8 cellular contexts compared by ENCODE assay signal in genomic region chr14:89276424-89276975, GRCh38.
DNase-seq lines count a peak whose midpoint lies in the region; ATAC-seq lines count a peak whose summit lies in the region.

No MANE protein-coding gene starts in this region.

- H3K36me3 Mint-ChIP-seq in memory B cell: peaks cover 27% of the 10 kb centered on the region

- no peaks in the 10 kb centered on the region for H3K27me3 Mint-ChIP-seq in memory B cell

- peak overlapping the region; percentile 81 for H3K27ac Mint-ChIP-seq in memory B cell

- peak; percentile 58 for DNase-seq in activated T-cell treated with anti-CD3 and anti-CD28 coated beads for 24 hours (ENCODE audit: low read depth)
- no peak for DNase-seq in activated T-cell treated with anti-CD3 and anti-CD28 coated beads, Interleukin-2, amount 50 U/mL, for 1 hour
- peak; percentile 88 for DNase-seq in activated CD4-positive, alpha-beta T cell treated with anti-CD3 and anti-CD28 coated beads for 48 hours
- peak in 1 of 2 donors; percentile 6 for DNase-seq in memory B cell (ENCODE audit: low spot score in 2 of 2)
- no peak for DNase-seq in GM03348 (ENCODE audit: low spot score)
- no peak for DNase-seq in NCI-H526 treated with DMSO at 0.1 percent for 48 hours (lab: John Stamatoyannopoulos, UW)
- DNase-seq in AG08396 (ENCODE audit: low spot score): no peak

- ATAC-seq in HG03066 (IDR thresholded peaks at IDR 0.05; ENCODE audit: low read depth, unreplicated experiment): peak; percentile 95
- ATAC-seq in memory B cell (ENCODE audit: low read depth): peak; percentile 89

- no peak overlapping the region for H3K4me3 Mint-ChIP-seq in memory B cell

- H3K9me3 Mint-ChIP-seq in memory B cell: no peaks in the 10 kb centered on the region

- H3K4me1 Mint-ChIP-seq in memory B cell: peaks cover 29% of the 10 kb centered on the region

Comparison
In these comparisons a context has a peak if more than half of its experiments do, and no peak if none do; other contexts are left out.
1. DNase-seq: peak in activated T-cell treated with anti-CD3 and anti-CD28 coated beads for 24 hours (single experiment) and activated CD4-positive, alpha-beta T cell treated with anti-CD3 and anti-CD28 coated beads for 48 hours (single experiment); none in activated T-cell treated with anti-CD3 and anti-CD28 coated beads, Interleukin-2, amount 50 U/mL, for 1 hour (single experiment), GM03348 (single experiment), NCI-H526 treated with DMSO at 0.1 percent for 48 hours (single experiment) and AG08396 (single experiment).